ENCODE assay signal across 25 cellular contexts in genomic region chr3:39203862-39204261, GRCh38. TPM values are rescaled to one million over a fixed set of nuclear protein-coding genes. Genes with fewer than 3 reads are reported as not detected.
"Had no signal": no experiment of that assay in that cellular context is flagged by ENCODE, and none has a peak within 500 bp of the region (broad histone marks: within the 10 kb centered on the region; RNA-seq: fewer than 3 reads in every experiment).

No MANE protein-coding gene starts in this region.

- H3K4me3 ChIP-seq: coronary artery, dorsolateral prefrontal cortex, esophagus squamous epithelium, gastrocnemius medialis, heart right ventricle, left lung, lower lobe of right lung, mucosa of descending colon had no signal

- H3K9me3 ChIP-seq: esophagus squamous epithelium, gastrocnemius medialis, lower lobe of right lung, mucosa of descending colon had no signal

- H3K36me3 Mint-ChIP-seq: mesothelial cell of epicardium had no signal

- H3K27ac ChIP-seq: coronary artery, dorsolateral prefrontal cortex, esophagus squamous epithelium, gastrocnemius medialis, heart right ventricle, left lung, lower lobe of right lung had no signal

- H3K4me1 ChIP-seq: esophagus squamous epithelium had no signal

- DNase-seq: dermis blood vessel endothelial cell; dorsolateral prefrontal cortex; effector CD4-positive, alpha-beta T cell; effector memory CD4-positive, alpha-beta T cell; esophagus squamous epithelium; foreskin fibroblast; foreskin melanocyte; gastrocnemius medialis; glutamatergic neuron; heart right ventricle; hippocampal formation; left cardiac atrium; left lung; left ventricle myocardium superior; lower lobe of right lung; mesenchymal stem cell; mucosa of descending colon had no signal

- ATAC-seq: gastrocnemius medialis, heart right ventricle, left cardiac atrium, left lung, left ventricle myocardium superior, lower lobe of right lung, mucosa of descending colon had no signal

- H3K36me3 ChIP-seq: esophagus squamous epithelium, gastrocnemius medialis, heart right ventricle, left lung, lower lobe of right lung had no signal

- H3K27me3 ChIP-seq: gastrocnemius medialis, heart right ventricle had no signal

- H3K27ac Mint-ChIP-seq: mesothelial cell of epicardium had no signal

- FAIRE-seq: endothelial cell of umbilical vein, islet of Langerhans, keratinocyte had no signal

- H3K4me3 Mint-ChIP-seq: mesothelial cell of epicardium had no signal

RNA-seq across cellular contexts. Expression of gene XIRP1, which starts 11.5 kb away (rescaled TPM):
- total RNA-seq: dermis blood vessel endothelial cell, endothelial cell of umbilical vein, glomerular endothelial cell, lower leg skin, lower lobe of right lung, lung microvascular endothelial cell, mesothelial cell of epicardium had no signal
